8 cellular contexts compared by ENCODE assay signal in the genomic region with DNA sequence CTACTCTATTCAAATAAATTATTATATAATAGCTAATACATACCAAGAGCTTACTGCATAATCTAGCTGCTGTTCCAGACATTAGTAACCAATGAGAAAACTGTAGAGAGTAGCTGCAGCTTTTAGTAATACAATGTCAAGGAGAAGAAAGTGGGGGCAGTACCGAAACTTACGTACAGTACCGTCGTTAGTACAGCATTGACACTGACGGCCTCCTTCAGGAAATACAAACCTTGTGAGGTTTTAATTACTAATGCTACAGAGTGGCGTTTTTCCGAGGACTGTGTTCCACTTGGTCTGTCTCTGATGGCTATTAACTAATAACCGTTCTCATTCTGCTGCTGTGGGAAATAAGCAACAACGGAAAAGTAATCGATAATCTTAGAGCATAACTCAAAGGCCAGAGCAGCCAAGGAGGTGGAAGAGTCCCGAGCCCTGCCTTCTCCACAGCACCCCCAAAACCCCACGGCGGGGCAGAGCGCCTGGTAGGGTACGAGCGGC. TPM values are rescaled to one million over a fixed set of nuclear protein-coding genes. Genes with fewer than 3 reads are reported as not detected.
A peak's percentile ranks its signal among the peaks of the same experiment; 100 is the strongest.
DNase-seq lines count a peak whose midpoint lies in the region; ATAC-seq lines count a peak whose summit lies in the region.

No MANE protein-coding gene starts in this region.

- H3K4me1 Mint-ChIP-seq in T-helper 2 cell treated with Interferon-gamma antibody and Interleukin-4, amounts not matched to agents 5 μg/mL and 100 μg/mL, for 36 hours (ENCODE audit: low read depth): peaks cover 26% of the 10 kb centered on the region
- H3K4me1 Mint-ChIP-seq in natural killer cell treated with Interleukin-12 subunit alpha and Interleukin-12 subunit beta and Interleukin-15 and Interleukin-18, amount 100 ng/mL, for 72 hours (ENCODE audit: low read depth in 2 of 2): peaks cover 11 to 34% of the 10 kb centered on the region in 2 donors

- WGBS in esophagus, 2 donors: 1% methylated on average over 16 of the region's 16 CpGs

- H3K4me3 Mint-ChIP-seq in T-helper 2 cell treated with Interferon-gamma antibody and Interleukin-4, amounts not matched to agents 5 μg/mL and 100 μg/mL, for 36 hours: peak overlapping the region; percentile 92
- H3K4me3 Mint-ChIP-seq in natural killer cell treated with Interleukin-12 subunit alpha and Interleukin-12 subunit beta and Interleukin-15 and Interleukin-18, amount 100 ng/mL, for 72 hours: peak overlapping the region; percentile 93

- peak overlapping the region; percentile 61 to 86 for H3K4me3 ChIP-seq in esophagus (ENCODE audit: low read depth in 1 of 2, low read length in 2 of 2)

- DNase-seq in activated T-cell treated with anti-CD3 and anti-CD28 coated beads for 24 hours (ENCODE audit: low read depth) (peak; percentile 26), KG1 (lab: John Stamatoyannopoulos, UW) (peak; percentile 83), left lobe of liver (ENCODE audit: low spot score) (no peak)
- no peak for DNase-seq in activated T-cell treated with anti-CD3 and anti-CD28 coated beads, Interleukin-2, amount 50 U/mL, for 48 hours
- DNase-seq in T-helper 2 cell treated with Interferon-gamma antibody and Interleukin-4, amounts not matched to agents 5 μg/mL and 100 μg/mL, for 36 hours (ENCODE audit: low spot score): peak; percentile 51
- no peak for DNase-seq in natural killer cell treated with Interleukin-12 subunit alpha and Interleukin-12 subunit beta and Interleukin-15 and Interleukin-18, amount 100 ng/mL, for 72 hours (ENCODE audit: low spot score)

- H3K4me1 ChIP-seq in esophagus (ENCODE audit: control insufficient read depth in 2 of 2, insufficient read depth in 2 of 2, low read length in 1 of 2): no peaks in the 10 kb centered on the region

- peaks cover 19% of the 10 kb centered on the region for H3K36me3 Mint-ChIP-seq in T-helper 2 cell treated with Interferon-gamma antibody and Interleukin-4, amounts not matched to agents 5 μg/mL and 100 μg/mL, for 36 hours (ENCODE audit: low read depth)
- H3K36me3 Mint-ChIP-seq in natural killer cell treated with Interleukin-12 subunit alpha and Interleukin-12 subunit beta and Interleukin-15 and Interleukin-18, amount 100 ng/mL, for 72 hours: no peaks in the 10 kb centered on the region

- ATAC-seq in GM21723 (IDR thresholded peaks at IDR 0.05; ENCODE audit: unreplicated experiment): peak; percentile 71
- peak; percentile 74 to 86 for ATAC-seq in natural killer cell treated with Interleukin-12 subunit alpha and Interleukin-12 subunit beta and Interleukin-15 and Interleukin-18, amount 100 ng/mL, for 72 hours
- ATAC-seq in left lobe of liver: no peak

- H3K27me3 ChIP-seq in esophagus (ENCODE audit: control insufficient read depth in 1 of 2, insufficient read depth in 2 of 2, low read length in 2 of 2): no peaks in the 10 kb centered on the region

- H3K27me3 Mint-ChIP-seq in T-helper 2 cell treated with Interferon-gamma antibody and Interleukin-4, amounts not matched to agents 5 μg/mL and 100 μg/mL, for 36 hours (ENCODE audit: low read depth): peaks cover 12% of the 10 kb centered on the region
- peaks cover 0 to 3% of the 10 kb centered on the region in 2 donors for H3K27me3 Mint-ChIP-seq in natural killer cell treated with Interleukin-12 subunit alpha and Interleukin-12 subunit beta and Interleukin-15 and Interleukin-18, amount 100 ng/mL, for 72 hours

- no peaks in the 10 kb centered on the region for H3K9me3 ChIP-seq in esophagus (ENCODE audit: control insufficient read depth in 2 of 2, insufficient read depth in 1 of 2, low read depth in 1 of 2, low read length in 1 of 2)

- H3K27ac Mint-ChIP-seq in T-helper 2 cell treated with Interferon-gamma antibody and Interleukin-4, amounts not matched to agents 5 μg/mL and 100 μg/mL, for 36 hours: peak overlapping the region; percentile 97
- peak overlapping the region; percentile 86 for H3K27ac Mint-ChIP-seq in natural killer cell treated with Interleukin-12 subunit alpha and Interleukin-12 subunit beta and Interleukin-15 and Interleukin-18, amount 100 ng/mL, for 72 hours

- H3K9me3 Mint-ChIP-seq in T-helper 2 cell treated with Interferon-gamma antibody and Interleukin-4, amounts not matched to agents 5 μg/mL and 100 μg/mL, for 36 hours: no peaks in the 10 kb centered on the region
- no peaks in the 10 kb centered on the region for H3K9me3 Mint-ChIP-seq in natural killer cell treated with Interleukin-12 subunit alpha and Interleukin-12 subunit beta and Interleukin-15 and Interleukin-18, amount 100 ng/mL, for 72 hours

- no peaks in the 10 kb centered on the region for H3K36me3 ChIP-seq in esophagus (ENCODE audit: control insufficient read depth in 2 of 2, insufficient read depth in 2 of 2, low read length in 1 of 2)

- peak overlapping the region; percentile 73 to 79 for H3K27ac ChIP-seq in esophagus (ENCODE audit: low read depth in 2 of 2, low read length in 1 of 2)

RNA-seq across cellular contexts. Expression of a gene that starts 0.3 kb away (rescaled TPM):
- polyA plus RNA-seq in esophagus: 1 to 10 TPM; 3.4 to 5.5 TPM
- 1 to 10 TPM; 3.8 to 6.2 TPM for total RNA-seq in natural killer cell treated with Interleukin-12 subunit alpha and Interleukin-12 subunit beta and Interleukin-15 and Interleukin-18, amount 100 ng/mL, for 72 hours
- 2.1 TPM for total RNA-seq in left lobe of liver

RNA-seq across cellular contexts. Expression of a gene that starts 27.6 kb away (rescaled TPM):
- under 1 TPM; 0.31 to 0.41 TPM for polyA plus RNA-seq in esophagus
- total RNA-seq in natural killer cell treated with Interleukin-12 subunit alpha and Interleukin-12 subunit beta and Interleukin-15 and Interleukin-18, amount 100 ng/mL, for 72 hours: under 1 TPM; 0.14 to 0.17 TPM
- 0.10 TPM for total RNA-seq in left lobe of liver

Comparison
In these comparisons a context has a peak if more than half of its experiments do, and no peak if none do; other contexts are left out.
1. DNase-seq: peak in activated T-cell treated with anti-CD3 and anti-CD28 coated beads for 24 hours (single experiment), KG1 (single experiment) and T-helper 2 cell treated with Interferon-gamma antibody and Interleukin-4, amounts not matched to agents 5 μg/mL and 100 μg/mL, for 36 hours (single experiment); none in activated T-cell treated with anti-CD3 and anti-CD28 coated beads, Interleukin-2, amount 50 U/mL, for 48 hours (0 of 2), natural killer cell treated with Interleukin-12 subunit alpha and Interleukin-12 subunit beta and Interleukin-15 and Interleukin-18, amount 100 ng/mL, for 72 hours (single experiment) and left lobe of liver (single experiment).